ENCODE assay signal across 9 cellular contexts in genomic region chr2:230602562-230603230, GRCh38.
DNase-seq lines count a peak whose midpoint lies in the region; ATAC-seq, FAIRE-seq and TF ChIP-seq lines count a peak whose summit lies in the region.
"Had no signal": no experiment of that assay in that cellular context is flagged by ENCODE, and none has a peak within 500 bp of the region (broad histone marks: within the 10 kb centered on the region; RNA-seq: fewer than 3 reads in every experiment).

No MANE protein-coding gene starts in this region.

- peak overlapping the region; percentile 66 for H3K4me3 Mint-ChIP-seq in activated B cell treated with CpG ODN at 0.5 μM for 24 hours

- DNase-seq in GM18507 (ENCODE audit: extremely low spot score, insufficient read length, low read depth) (no peak), activated B cell treated with CpG ODN at 0.5 μM for 24 hours (peak; percentile 41), left colon (no peak), foreskin keratinocyte (no peak), A172 (ENCODE audit: low spot score) (no peak), COLO829 (ENCODE audit: low spot score) (no peak), Right ventricle myocardium inferior (ENCODE audit: missing footprints) (no peak)

- no peaks in the 10 kb centered on the region for H3K27me3 Mint-ChIP-seq in activated B cell treated with CpG ODN at 0.5 μM for 24 hours

- TF ChIP-seq CTCF in activated B cell treated with CpG ODN at 0.5 μM for 24 hours (IDR thresholded peaks at IDR 0.05) (no peak), foreskin keratinocyte (conservative IDR thresholded peaks at IDR 0.05) (no peak)

- POLR2A ChIA-PET in activated B cell treated with CpG ODN at 0.5 μM for 24 hours (lab: Charles Lee) = interaction anchor here (0.5 to 4.7 kb wide), 28 partner anchors 8 to 534 kb away, joined by 3 to 64 read pairs (median 5); partner anchors contain the start of genes SLC16A14, SP100, SP110 and SP140L

- H3K27ac ChIP-seq in foreskin keratinocyte = no peak overlapping the region

- peak overlapping the region; percentile 96 for H3K27ac Mint-ChIP-seq in activated B cell treated with CpG ODN at 0.5 μM for 24 hours

- H3K27me3 ChIP-seq in foreskin keratinocyte = no peaks in the 10 kb centered on the region

- intact Hi-C loops in activated B cell treated with CpG ODN at 0.5 μM for 24 hours (cut with micrococcal nuclease) = loop anchor here (1.0 kb wide), 2 partner anchors 13 to 19 kb away; no protein-coding TSS in a partner anchor
- intact Hi-C loops in left colon (cut with DNase I, micrococcal nuclease) = no loop called here
- intact Hi-C loops in Right ventricle myocardium inferior (cut with DNase I) = no loop called here

- H3K36me3 Mint-ChIP-seq in activated B cell treated with CpG ODN at 0.5 μM for 24 hours (ENCODE audit: low read depth) = peaks cover 58% of the 10 kb centered on the region

- ATAC-seq in HG02943 (IDR thresholded peaks at IDR 0.05; ENCODE audit: low read depth, unreplicated experiment) (peak; percentile 72), activated B cell treated with CpG ODN at 0.5 μM for 24 hours (ENCODE audit: low read depth) (peak; percentile 80), left colon (peak; percentile 41), foreskin keratinocyte (no peak), Right ventricle myocardium inferior (no peak)
- ATAC-seq: HCT116 had no signal

- peaks cover 94% of the 10 kb centered on the region for H3K4me1 Mint-ChIP-seq in activated B cell treated with CpG ODN at 0.5 μM for 24 hours

- H3K9me3 Mint-ChIP-seq in activated B cell treated with CpG ODN at 0.5 μM for 24 hours = peaks cover 32% of the 10 kb centered on the region

- CTCF ChIA-PET in activated B cell treated with CpG ODN at 0.5 μM for 24 hours (lab: Charles Lee) = interaction anchor here (0.7 to 2.2 kb wide), 6 partner anchors 8 to 400 kb away, joined by 3 to 11 read pairs (median 3); no protein-coding TSS in a partner anchor

- no peaks in the 10 kb centered on the region for H3K4me1 ChIP-seq in foreskin keratinocyte

- FAIRE-seq in GM18507 (lab: Jason Lieb, UNC) = peak; percentile 95

Comparison
In these comparisons a context has a peak if more than half of its experiments do, and no peak if none do; other contexts are left out.
1. ATAC-seq: peak in HG02943 (single experiment), activated B cell treated with CpG ODN at 0.5 μM for 24 hours (single experiment) and left colon (single experiment); none in foreskin keratinocyte (single experiment) and Right ventricle myocardium inferior (single experiment).